ENCODE assay signal across 8 cellular contexts in the genomic region with DNA sequence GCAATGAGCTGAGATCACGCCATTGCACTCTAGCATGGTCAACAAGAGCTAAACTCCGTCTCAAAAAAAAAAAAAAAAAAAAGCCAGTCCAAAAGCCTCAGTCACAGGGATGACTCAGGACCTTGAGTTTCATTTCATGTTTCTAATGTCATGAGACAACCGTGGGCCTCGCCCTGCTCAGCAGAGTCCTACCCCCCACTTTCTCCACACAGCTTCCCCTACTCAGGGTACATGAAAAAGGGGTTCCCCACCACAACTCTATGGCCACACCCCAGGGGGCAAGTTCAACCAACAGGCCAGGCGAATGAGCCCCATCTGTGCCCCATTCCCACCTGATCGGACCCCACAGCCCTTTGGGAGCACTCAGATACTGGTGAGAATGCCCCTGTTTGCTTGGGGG. TPM values are rescaled to one million over a fixed set of nuclear protein-coding genes. Genes with fewer than 3 reads are reported as not detected.
DNase-seq lines count a peak whose midpoint lies in the region; ATAC-seq lines count a peak whose summit lies in the region.

No MANE protein-coding gene starts in this region.

- ATAC-seq in GM18502 (IDR thresholded peaks at IDR 0.05; ENCODE audit: poor library complexity, unreplicated experiment) (peak; percentile 96), GM21526 (IDR thresholded peaks at IDR 0.05; ENCODE audit: low FRiP score, unreplicated experiment) (peak; percentile 85), esophagus mucosa (peak; percentile 81)

- DNase-seq in NCI-H2171 treated with DMSO at 0.1 percent for 48 hours (lab: John Stamatoyannopoulos, UW) (no peak), NCI-H69 (lab: John Stamatoyannopoulos, UW) (no peak), globus pallidus (ENCODE audit: low spot score) (no peak)
- DNase-seq in activated CD8-positive, alpha-beta memory T cell treated with anti-CD3 and anti-CD28 coated beads, Interleukin-2, amount 50 U/mL, for 48 hours: no peak

- H3K27me3 Mint-ChIP-seq in IgD-negative memory B cell: no peaks in the 10 kb centered on the region

- peaks cover 7 to 11% (median 9%) of the 10 kb centered on the region in 3 donors for H3K4me1 Mint-ChIP-seq in IgD-negative memory B cell

- H3K9me3 Mint-ChIP-seq in IgD-negative memory B cell: no peaks in the 10 kb centered on the region

- H3K27ac Mint-ChIP-seq in IgD-negative memory B cell: peak overlapping the region; percentile 78 to 84 (median 80)

- H3K36me3 Mint-ChIP-seq in IgD-negative memory B cell: no peaks in the 10 kb centered on the region

- H3K4me3 Mint-ChIP-seq in IgD-negative memory B cell: peak overlapping the region in 3 of 4 donors; percentile 38 to 87 (median 77)

RNA-seq across cellular contexts. Expression of gene ADA2, which starts 24.3 kb away (rescaled TPM):
- polyA plus RNA-seq in IgD-negative memory B cell: 59.9 TPM
- total RNA-seq in esophagus mucosa: 2.0 TPM
